Comparison of ENCODE assay signal across 21 cellular contexts in the genomic region with DNA sequence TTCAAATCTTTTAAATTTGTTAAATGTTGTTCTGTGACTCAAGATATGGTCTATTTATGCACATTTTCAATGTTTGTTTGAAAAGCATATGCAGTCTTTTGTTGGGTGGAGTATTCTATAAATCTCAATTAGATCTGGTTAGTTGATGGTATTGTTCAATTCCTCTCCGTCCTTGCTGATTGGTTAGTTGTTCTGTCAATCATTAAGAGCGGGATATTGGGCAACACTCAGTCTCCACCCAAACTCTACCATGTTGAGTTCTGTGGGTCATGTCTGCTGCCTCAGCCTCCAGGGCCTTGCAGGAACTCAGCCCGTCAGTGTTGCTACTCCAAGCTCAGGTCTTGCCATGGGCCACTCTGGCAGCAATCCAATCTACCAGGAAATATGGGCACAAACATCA.
DNase-seq lines count a peak whose midpoint lies in the region; ATAC-seq, FAIRE-seq and TF ChIP-seq lines count a peak whose summit lies in the region.
"Had no signal": no experiment of that assay in that cellular context is flagged by ENCODE, and none has a peak within 500 bp of the region (broad histone marks: within the 10 kb centered on the region; RNA-seq: fewer than 3 reads in every experiment).

No MANE protein-coding gene starts in this region.

- FAIRE-seq in K562 (lab: Jason Lieb, UNC), result no peak
- FAIRE-seq in keratinocyte (lab: Jason Lieb, UNC), result peak; percentile 29
- FAIRE-seq: GM12891, GM19239 had no signal

- no peak overlapping the region for H3K27ac ChIP-seq in K562 (ENCODE audit: extremely low read depth, low read depth, low read length)
- no peak overlapping the region for H3K27ac ChIP-seq in keratinocyte (ENCODE audit: control insufficient read depth, insufficient read depth, low read length)
- no peak overlapping the region for H3K27ac ChIP-seq in right cardiac atrium (ENCODE audit: low read length)
- H3K27ac ChIP-seq: C4-2B, HL-60, KMS-11 had no signal

- TF ChIP-seq CTCF in K562 (IDR thresholded peaks at IDR 0.05 in 2 of 3, conservative IDR thresholded peaks at IDR 0.05 in 1 of 3; ENCODE audit: insufficient read depth in 2 of 3, low read depth in 1 of 3, low read length in 3 of 3) (no peak), keratinocyte (optimal IDR thresholded peaks at IDR 0.05 in 1 of 3, IDR thresholded peaks at IDR 0.05 in 1 of 3, conservative IDR thresholded peaks at IDR 0.05 in 1 of 3; ENCODE audit: extremely low read depth in 1 of 3, insufficient read depth in 2 of 3, low read length in 3 of 3) (no peak), GM20000 (IDR thresholded peaks at IDR 0.05; ENCODE audit: extremely low read depth, missing control alignments) (no peak)

- H3K9ac ChIP-seq in K562 (ENCODE audit: insufficient read depth in 1 of 2, low read depth in 2 of 2, low read length in 2 of 2), result no peak overlapping the region
- no peak overlapping the region for H3K9ac ChIP-seq in keratinocyte (ENCODE audit: control insufficient read depth, extremely low read depth, insufficient read depth, low read length)
- H3K9ac ChIP-seq: KMS-11 had no signal

- H3K36me3 ChIP-seq in K562 (ENCODE audit: control insufficient read depth, insufficient read depth, low read length) (no peaks in the 10 kb centered on the region), keratinocyte (ENCODE audit: control insufficient read depth in 2 of 2, extremely low read depth in 1 of 2, insufficient read depth in 2 of 2, low read length in 2 of 2) (no peaks in the 10 kb centered on the region)

- TF ChIP-seq RAD21 in Ishikawa (IDR thresholded peaks at IDR 0.05; ENCODE audit: low read depth), result no peak
- TF ChIP-seq RAD21 in K562 (CRISPR knock-in tag; conservative IDR thresholded peaks at IDR 0.05 in 1 of 2, IDR thresholded peaks at IDR 0.05 in 1 of 2), result no peak

- no peak for TF ChIP-seq POLR2A in K562 (conservative IDR thresholded peaks at IDR 0.05)

- H4K20me1 ChIP-seq in K562 (replicated peaks; ENCODE audit: control insufficient read depth, insufficient read depth, low read length) (no peaks in the 10 kb centered on the region), keratinocyte (ENCODE audit: control insufficient read depth, extremely low read depth, insufficient read depth, low read length) (no peaks in the 10 kb centered on the region)

- CTCF ChIA-PET in HEK293T (lab: Yijun Ruan, JAX), result no interaction called here
- CTCF ChIA-PET in K562 (lab: Yijun Ruan, JAX; ENCODE audit: low intra/inter-chr PET ratio), result no interaction called here

- no peak for TF ChIP-seq EP300 in Ishikawa (IDR thresholded peaks at IDR 0.05; ENCODE audit: borderline replicate concordance)
- no peak for TF ChIP-seq EP300 in K562 (IDR thresholded peaks at IDR 0.05; ENCODE audit: low read length)

- BruUV-seq in K562 (replicated peaks; lab: Mats Ljungman, UMichigan), result no TSS peak

- no peaks in the 10 kb centered on the region for H3K9me3 ChIP-seq in K562 (replicated peaks; ENCODE audit: control insufficient read depth, insufficient read depth, low read depth, low read length)
- no peaks in the 10 kb centered on the region for H3K9me3 ChIP-seq in keratinocyte (ENCODE audit: control insufficient read depth, low read depth, low read length)
- no peaks in the 10 kb centered on the region for H3K9me3 ChIP-seq in right cardiac atrium (ENCODE audit: control insufficient read depth, low read length)

- H2AFZ ChIP-seq in K562 (ENCODE audit: low read depth, low read length) (no peak overlapping the region), keratinocyte (ENCODE audit: control insufficient read depth, low read length) (no peak overlapping the region)

- 0% methylated on average over 3 of the region's 3 CpGs for WGBS in K562 (ENCODE audit: insufficient coverage, low coverage, missing lambda C conversion rate)
- 98% methylated on average over 3 of the region's 3 CpGs for WGBS in right cardiac atrium

- intact Hi-C loops in K562 (cut with micrococcal nuclease) (no loop called here), right cardiac atrium (cut with DNase I) (no loop called here)

- dilution Hi-C loops in keratinocyte (cut with MboI; ENCODE audit: extremely low pct_ligation_motif_present, low sequenced_read_pairs), result no loop called here

- H3K9me1 ChIP-seq in K562 (ENCODE audit: control insufficient read depth, insufficient read depth, low read length) (no peaks in the 10 kb centered on the region), keratinocyte (ENCODE audit: control insufficient read depth, extremely low read depth, insufficient read depth, low read length) (no peaks in the 10 kb centered on the region)

- no peak overlapping the region for H3K4me2 ChIP-seq in K562 (ENCODE audit: insufficient read depth, low read length)
- no peak overlapping the region for H3K4me2 ChIP-seq in keratinocyte (ENCODE audit: control insufficient read depth, extremely low read depth, insufficient read depth, low read depth, low read length)
- H3K4me2 ChIP-seq: KMS-11 had no signal

- H3K27me3 ChIP-seq in K562 (ENCODE audit: control insufficient read depth in 2 of 2, insufficient read depth in 2 of 2, low read length in 2 of 2), result peaks cover 0 to 4% of the 10 kb centered on the region in 2 experiments; a peak in 1 of 5 replicates
- H3K27me3 ChIP-seq in keratinocyte (ENCODE audit: control insufficient read depth, extremely low read depth, insufficient read depth, low read length), result peaks cover 5% of the 10 kb centered on the region
- H3K27me3 ChIP-seq in right cardiac atrium (ENCODE audit: control insufficient read depth, insufficient read depth), result no peaks in the 10 kb centered on the region

- no peak for ATAC-seq in K562
- no peak for ATAC-seq in GM21367 (IDR thresholded peaks at IDR 0.05; ENCODE audit: unreplicated experiment)
- no peak for ATAC-seq in right cardiac atrium

- no peak for DNase-seq in HEK293T (ENCODE audit: extremely low spot score)
- DNase-seq in K562 (ENCODE audit: extremely low read depth in 1 of 4, low spot score in 3 of 4), result no peak
- no peak for DNase-seq in keratinocyte (ENCODE audit: low read depth, low spot score)
- DNase-seq in GM20000 (ENCODE audit: low spot score), result no peak
- DNase-seq in NCI-H82 (lab: John Stamatoyannopoulos, UW), result no peak
- DNase-seq in right cardiac atrium, result no peak
- DNase-seq: ACHN; AML-193; CD4-positive, alpha-beta T cell; DMS153; DND-41; EL; GOT3; H9 had no signal

- POLR2A ChIA-PET in HEK293T (lab: Yijun Ruan, JAX), result no interaction called here
- POLR2A ChIA-PET in K562 (lab: Yijun Ruan, JAX), result no interaction called here

- no peak overlapping the region for H3K4me3 ChIP-seq in K562
- H3K4me3 ChIP-seq in keratinocyte (ENCODE audit: control insufficient read depth in 2 of 3, extremely low read depth in 1 of 3, insufficient read depth in 2 of 3, low read depth in 1 of 3, low read length in 3 of 3), result no peak overlapping the region
- H3K4me3 ChIP-seq in right cardiac atrium (ENCODE audit: low read length), result no peak overlapping the region

- in situ Hi-C loops in K562 (cut with MboI), result no loop called here

- H3K4me1 ChIP-seq in K562 (replicated peaks in 1 of 2; ENCODE audit: control insufficient read depth in 2 of 2, insufficient read depth in 2 of 2, low read length in 2 of 2), result no peaks in the 10 kb centered on the region
- no peaks in the 10 kb centered on the region for H3K4me1 ChIP-seq in keratinocyte (ENCODE audit: control insufficient read depth, extremely low read depth, insufficient read depth, low read length)
- H3K4me1 ChIP-seq in right cardiac atrium (ENCODE audit: control insufficient read depth, insufficient read depth, low read length), result no peaks in the 10 kb centered on the region

- H3K79me2 ChIP-seq in K562 (ENCODE audit: control insufficient read depth, insufficient read depth, low read length), result no peaks in the 10 kb centered on the region
- no peaks in the 10 kb centered on the region for H3K79me2 ChIP-seq in keratinocyte (ENCODE audit: control insufficient read depth, insufficient read depth, low read length)

TF ChIP-seq in HEK293T, 16 proteins besides CTCF, POLR2A, EP300 and RAD21 (continues in another document):
- TF ChIP-seq SUZ12 (IDR thresholded peaks at IDR 0.05) (no peak), TARDBP (IDR thresholded peaks at IDR 0.05) (no peak), BHLHE40 (IDR thresholded peaks at IDR 0.05; ENCODE audit: borderline replicate concordance) (no peak)
- TF ChIP-seq, protein P1, sequence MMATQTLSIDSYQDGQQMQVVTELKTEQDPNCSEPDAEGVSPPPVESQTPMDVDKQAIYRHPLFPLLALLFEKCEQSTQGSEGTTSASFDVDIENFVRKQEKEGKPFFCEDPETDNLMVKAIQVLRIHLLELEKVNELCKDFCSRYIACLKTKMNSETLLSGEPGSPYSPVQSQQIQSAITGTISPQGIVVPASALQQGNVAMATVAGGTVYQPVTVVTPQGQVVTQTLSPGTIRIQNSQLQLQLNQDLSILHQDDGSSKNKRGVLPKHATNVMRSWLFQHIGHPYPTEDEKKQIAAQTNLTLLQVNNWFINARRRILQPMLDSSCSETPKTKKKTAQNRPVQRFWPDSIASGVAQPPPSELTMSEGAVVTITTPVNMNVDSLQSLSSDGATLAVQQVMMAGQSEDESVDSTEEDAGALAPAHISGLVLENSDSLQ (IDR thresholded peaks at IDR 0.05), result peak; percentile 67

TF ChIP-seq in Ishikawa, 13 proteins besides CTCF, POLR2A, EP300 and RAD21:
- TF ChIP-seq ZBTB7A (IDR thresholded peaks at IDR 0.05; ENCODE audit: low read depth) (no peak), CEBPB (IDR thresholded peaks at IDR 0.05) (0 out of 2 replicates have a peak, but pooled peaks have one; percentile 34)

TF ChIP-seq in K562, 482 proteins besides CTCF, POLR2A, EP300 and RAD21 (continues in another document):
- TF ChIP-seq, protein P2, sequence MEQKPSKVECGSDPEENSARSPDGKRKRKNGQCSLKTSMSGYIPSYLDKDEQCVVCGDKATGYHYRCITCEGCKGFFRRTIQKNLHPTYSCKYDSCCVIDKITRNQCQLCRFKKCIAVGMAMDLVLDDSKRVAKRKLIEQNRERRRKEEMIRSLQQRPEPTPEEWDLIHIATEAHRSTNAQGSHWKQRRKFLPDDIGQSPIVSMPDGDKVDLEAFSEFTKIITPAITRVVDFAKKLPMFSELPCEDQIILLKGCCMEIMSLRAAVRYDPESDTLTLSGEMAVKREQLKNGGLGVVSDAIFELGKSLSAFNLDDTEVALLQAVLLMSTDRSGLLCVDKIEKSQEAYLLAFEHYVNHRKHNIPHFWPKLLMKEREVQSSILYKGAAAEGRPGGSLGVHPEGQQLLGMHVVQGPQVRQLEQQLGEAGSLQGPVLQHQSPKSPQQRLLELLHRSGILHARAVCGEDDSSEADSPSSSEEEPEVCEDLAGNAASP (IDR thresholded peaks at IDR 0.05), result no peak
- peak; percentile 37; the same call in 1 of the 2 replicates for TF ChIP-seq CEBPB (tag; IDR thresholded peaks at IDR 0.05)
- peak; percentile 17 for TF ChIP-seq NFYB (IDR thresholded peaks at IDR 0.05; ENCODE audit: extremely low read depth, insufficient read length)
